In genomic region chr6:53359088-53359842, GRCh38 we compare ENCODE assay signal across 8 cellular contexts. TPM values are rescaled to one million over a fixed set of nuclear protein-coding genes. Genes with fewer than 3 reads are reported as not detected.
A peak's percentile ranks its signal among the peaks of the same experiment; 100 is the strongest.
DNase-seq lines count a peak whose midpoint lies in the region; ATAC-seq, FAIRE-seq and TF ChIP-seq lines count a peak whose summit lies in the region.

No MANE protein-coding gene starts in this region.

- H3K4me1 ChIP-seq in small intestine (ENCODE audit: control insufficient read depth in 2 of 2, insufficient read depth in 1 of 2, low read depth in 1 of 2, low read length in 1 of 2): peaks cover 0 to 4% of the 10 kb centered on the region in 2 donors

- H3K4me3 ChIP-seq in AG04449 (ENCODE audit: low read depth, low read length) (peak overlapping the region; percentile 66), WI38 (ENCODE audit: low read depth, low read length) (peak overlapping the region; percentile 64), bronchial epithelial cell (ENCODE audit: low read depth, low read length) (peak overlapping the region; percentile 52), small intestine (ENCODE audit: low read depth in 1 of 2, low read length in 2 of 2) (peak overlapping the region; percentile 48 to 53)

- no peaks in the 10 kb centered on the region for H3K27me3 ChIP-seq in bronchial epithelial cell (ENCODE audit: control insufficient read depth, insufficient read depth, low read length)
- no peaks in the 10 kb centered on the region for H3K27me3 ChIP-seq in small intestine (ENCODE audit: control insufficient read depth in 2 of 2, insufficient read depth in 2 of 2, low read length in 2 of 2)

- CTCF ChIA-PET in AG04449 (lab: Yijun Ruan, JAX): interaction anchor here (0.9 to 1.7 kb wide), 5 partner anchors 8 to 188 kb away, joined by 3 to 5 read pairs (median 3); no protein-coding TSS in a partner anchor

- POLR2A ChIA-PET in AG04449 (lab: Yijun Ruan, JAX): interaction anchor here (0.7 to 1.1 kb wide), 4 partner anchors 12 to 822 kb away, joined by 3 to 7 read pairs (median 4); partner anchors contain the start of gene ELOVL5

- H3K9me3 ChIP-seq in small intestine (ENCODE audit: control insufficient read depth, low read depth): no peaks in the 10 kb centered on the region

- H3K27ac ChIP-seq in small intestine (ENCODE audit: low read depth in 1 of 2, low read length in 1 of 2): peak overlapping the region; percentile 88 to 90

- WGBS in small intestine, 3 donors: 0 to 1% (median 0%) methylated on average over 70 to 74 of the region's 74 CpGs

- DNase-seq in AG04449 (ENCODE audit: low read depth, low spot score) (peak; percentile 65), NCI-H2196 (lab: John Stamatoyannopoulos, UW; ENCODE audit: unreplicated experiment) (peak; percentile 97), bronchial epithelial cell (ENCODE audit: low read depth) (peak; percentile 83), iPS-NIHi7 (ENCODE audit: extremely low spot score) (peak; percentile 98), small intestine (peak; percentile 96)

- FAIRE-seq in bronchial epithelial cell (lab: Jason Lieb, UNC) (no peak), small intestine (lab: Jason Lieb, UNC) (no peak)

- TF ChIP-seq CTCF in AG04449 (IDR thresholded peaks at IDR 0.05; ENCODE audit: insufficient read depth, low read length, missing control alignments) (no peak), WI38 (IDR thresholded peaks at IDR 0.05; ENCODE audit: low read depth, low read length) (no peak), bronchial epithelial cell (IDR thresholded peaks at IDR 0.05; ENCODE audit: insufficient read depth, low read length, severe bottlenecking) (no peak)

- H3K36me3 ChIP-seq in bronchial epithelial cell (ENCODE audit: control insufficient read depth, insufficient read depth, low read length): no peaks in the 10 kb centered on the region
- no peaks in the 10 kb centered on the region for H3K36me3 ChIP-seq in small intestine (ENCODE audit: control insufficient read depth in 2 of 2, insufficient read depth in 2 of 2, low read length in 2 of 2)

- ATAC-seq in GM18868 (IDR thresholded peaks at IDR 0.05; ENCODE audit: unreplicated experiment) (peak; percentile 96), HG03097 (IDR thresholded peaks at IDR 0.05; ENCODE audit: low FRiP score, unreplicated experiment) (peak; percentile 93)

RNA-seq across cellular contexts. Expression of gene ELOVL5, which starts 10.5 kb away (rescaled TPM):
- 35.3 and 42.1 TPM in 2 replicates for total RNA-seq in bronchial epithelial cell
- 10 to 100 TPM in 2 of 3 donors, 1 to 10 TPM in 1; 6.3 to 33.3 (median 11.9) TPM for polyA plus RNA-seq in small intestine

Comparison
In these comparisons a context has a peak if more than half of its experiments do, and no peak if none do; other contexts are left out.
1. Peak in every context shown above with its lines: DNase-seq, ATAC-seq, H3K4me3 ChIP-seq and H3K27ac ChIP-seq.